21 cellular contexts compared by ENCODE assay signal in genomic region chr15:42329161-42329560, GRCh38. TPM values are rescaled to one million over a fixed set of nuclear protein-coding genes. Genes with fewer than 3 reads are reported as not detected.
DNase-seq lines count a peak whose midpoint lies in the region; ATAC-seq, FAIRE-seq and TF ChIP-seq lines count a peak whose summit lies in the region.
"Had no signal": no experiment of that assay in that cellular context is flagged by ENCODE, and none has a peak within 500 bp of the region (broad histone marks: within the 10 kb centered on the region; RNA-seq: fewer than 3 reads in every experiment).

No MANE protein-coding gene starts in this region.

- H3K4me1 ChIP-seq in gastrocnemius medialis (peaks cover 30 to 36% of the 10 kb centered on the region in 2 donors), osteoblast (ENCODE audit: insufficient read depth, low read length) (no peaks in the 10 kb centered on the region), aorta (ENCODE audit: control insufficient read depth in 1 of 2, insufficient read depth in 2 of 2, low read length in 2 of 2) (no peaks in the 10 kb centered on the region)
- H3K4me1 ChIP-seq: BLaER1 had no signal

- H2AFZ ChIP-seq in osteoblast (ENCODE audit: low read length), result no peak overlapping the region

- peak overlapping the region; percentile 34 for H3K27ac Mint-ChIP-seq in T-helper 17 cell
- H3K27ac Mint-ChIP-seq: CD8-positive, alpha-beta T cell; H9 had no signal

- intact Hi-C loops in gastrocnemius medialis (cut with DNase I; ENCODE audit: low total_unique reads) (no loop called here), aorta (cut with DNase I) (no loop called here)

- H3K9me3 ChIP-seq in T-helper 17 cell (ENCODE audit: control insufficient read depth, low read length, poor library complexity, severe bottlenecking) (no peaks in the 10 kb centered on the region), gastrocnemius medialis (no peaks in the 10 kb centered on the region), osteoblast (ENCODE audit: low read depth, low read length) (no peaks in the 10 kb centered on the region), aorta (ENCODE audit: control insufficient read depth, low read length) (no peaks in the 10 kb centered on the region)

- H3K27me3 ChIP-seq in gastrocnemius medialis, result no peaks in the 10 kb centered on the region
- H3K27me3 ChIP-seq in osteoblast (ENCODE audit: insufficient read depth, low read length), result no peaks in the 10 kb centered on the region
- H3K27me3 ChIP-seq in aorta (ENCODE audit: control insufficient read depth in 1 of 2, insufficient read depth in 2 of 2, low read length in 1 of 2), result no peaks in the 10 kb centered on the region
- H3K27me3 ChIP-seq: BLaER1 had no signal

- ATAC-seq in T-helper 17 cell (no peak), gastrocnemius medialis (no peak), aorta (ENCODE audit: low FRiP score) (no peak)
- ATAC-seq: CD8-positive, alpha-beta T cell had no signal

- H3K79me2 ChIP-seq in osteoblast (ENCODE audit: insufficient read depth, low read length), result no peaks in the 10 kb centered on the region

- H3K4me1 Mint-ChIP-seq in T-helper 17 cell, result no peaks in the 10 kb centered on the region
- H3K4me1 Mint-ChIP-seq: CD14-positive monocyte, H9 had no signal

- no peaks in the 10 kb centered on the region for H4K20me1 ChIP-seq in osteoblast (ENCODE audit: insufficient read depth, low read length)
- H4K20me1 ChIP-seq: BLaER1 had no signal

- H3K36me3 Mint-ChIP-seq in T-helper 17 cell (ENCODE audit: low read depth), result peaks cover 4% of the 10 kb centered on the region

- FAIRE-seq in frontal cortex (lab: Jason Lieb, UNC), result no peak
- FAIRE-seq: G401.6, GM12891, GM19239, H1 had no signal

- WGBS in aorta, 2 donors, result 72 to 76% methylated on average over 2 of the region's 2 CpGs

- H3K27ac ChIP-seq in gastrocnemius medialis, result peak overlapping the region; percentile 84 to 90 (median 87)
- no peak overlapping the region for H3K27ac ChIP-seq in osteoblast (ENCODE audit: low read depth, low read length)
- H3K27ac ChIP-seq in aorta (ENCODE audit: low read depth in 1 of 2, low read length in 2 of 2), result no peak overlapping the region
- H3K27ac ChIP-seq: BLaER1 had no signal

- H3K36me3 ChIP-seq in gastrocnemius medialis (peaks cover 0 to 23% of the 10 kb centered on the region in 2 donors), osteoblast (ENCODE audit: insufficient read depth, low read length) (peaks cover 11% of the 10 kb centered on the region), aorta (ENCODE audit: control insufficient read depth in 1 of 2, insufficient read depth in 2 of 2, low read length in 1 of 2) (peaks cover 4 to 7% of the 10 kb centered on the region in 2 donors)

- TF ChIP-seq CTCF in gastrocnemius medialis (IDR thresholded peaks at IDR 0.05 in 4 of 5, conservative IDR thresholded peaks at IDR 0.05 in 1 of 5) (no peak), osteoblast (IDR thresholded peaks at IDR 0.05; ENCODE audit: extremely low read depth, low read depth, low read length) (no peak)

- TF ChIP-seq POLR2A in gastrocnemius medialis (IDR thresholded peaks at IDR 0.05), result no peak

- DNase-seq in COLO829 (ENCODE audit: low spot score), result peak; percentile 51
- DNase-seq in T-helper 17 cell, result no peak
- DNase-seq in medulla oblongata (ENCODE audit: extremely low spot score), result peak; percentile 10
- DNase-seq in gastrocnemius medialis, result no peak
- no peak for DNase-seq in activated CD4-positive, alpha-beta T cell treated with anti-CD3 and anti-CD28 coated beads for 4 hours
- no peak for DNase-seq in frontal cortex (ENCODE audit: low spot score in 2 of 2)
- DNase-seq in osteoblast (ENCODE audit: insufficient read length, low spot score, missing footprints), result no peak
- DNase-seq in aorta, result no peak
- DNase-seq: 8988T; CD8-positive, alpha-beta T cell; COR-L47; DMS 273 treated with DMSO at 0.1 percent for 48 hours; DMS53; H9 had no signal

- no peak overlapping the region for H3K4me3 Mint-ChIP-seq in T-helper 17 cell
- H3K4me3 Mint-ChIP-seq: CD14-positive monocyte; CD8-positive, alpha-beta T cell; H9 had no signal

- H3K4me2 ChIP-seq in osteoblast (ENCODE audit: insufficient read depth, low read length), result no peak overlapping the region
- H3K4me2 ChIP-seq: BLaER1 had no signal

- in situ Hi-C loops in gastrocnemius medialis (cut with MboI; ENCODE audit: low sequenced_read_pairs in 4 of 4), result no loop called here

- H3K4me3 ChIP-seq in gastrocnemius medialis (no peak overlapping the region), osteoblast (ENCODE audit: insufficient read depth, low read length) (no peak overlapping the region), aorta (ENCODE audit: low read length in 2 of 2) (no peak overlapping the region)
- H3K4me3 ChIP-seq: BLaER1 had no signal

- H3K27me3 Mint-ChIP-seq in T-helper 17 cell, result no peaks in the 10 kb centered on the region

RNA-seq across cellular contexts. Expression of gene CAPN3, which starts 30.1 kb away (rescaled TPM):
- 10 to 100 TPM; 10.6 to 11.6 TPM for total RNA-seq in T-helper 17 cell
- total RNA-seq in gastrocnemius medialis, result 100 to 1,000 TPM in 3 of 4 donors, 10 to 100 TPM in 1; 96.8 to 263 (median 163) TPM
- total RNA-seq in frontal cortex, result 2.0 TPM
- total RNA-seq in osteoblast, result 1.1 and 3.2 TPM in 2 replicates
- 10 to 100 TPM; 15.4 to 22.6 TPM for total RNA-seq in aorta
- polyA plus RNA-seq in aorta, result 100 to 1,000 TPM in 1 of 2 donors, 1 to 10 TPM in 1; 3.3 to 101 TPM
- total RNA-seq: HT-29 had no signal

RNA-seq across cellular contexts. Expression of gene TMEM87A, which starts 55.9 kb away (rescaled TPM):
- total RNA-seq in T-helper 17 cell (10 to 100 TPM; 54.7 to 66.5 TPM), gastrocnemius medialis (10 to 100 TPM; 29.4 to 67.6 (median 37.4) TPM), frontal cortex (68.1 TPM), osteoblast (85.8 and 88.4 TPM in 2 replicates), aorta (10 to 100 TPM; 58.4 to 66.8 TPM)
- 10 to 100 TPM; 21.4 to 38.5 TPM for polyA plus RNA-seq in aorta

RNA-seq across cellular contexts. Expression of gene GANC, which starts 56.2 kb away (rescaled TPM):
- total RNA-seq in T-helper 17 cell (10 to 100 TPM; 30.1 to 30.2 TPM), gastrocnemius medialis (10 to 100 TPM in 2 of 4 donors, 1 to 10 TPM in 2; 5.9 to 26.3 (median 11.9) TPM), frontal cortex (7.7 TPM), osteoblast (21.0 and 24.2 TPM in 2 replicates), aorta (10 to 100 TPM; 51.6 to 61.4 TPM)
- polyA plus RNA-seq in aorta, result 10 to 100 TPM; 14.9 to 27.0 TPM

Comparison
In these comparisons a context has a peak if more than half of its experiments do, and no peak if none do; other contexts are left out.
1. DNase-seq: peak in COLO829 (single experiment) and medulla oblongata (single experiment); none in T-helper 17 cell (0 of 3), gastrocnemius medialis (0 of 2), activated CD4-positive, alpha-beta T cell treated with anti-CD3 and anti-CD28 coated beads for 4 hours (0 of 2), frontal cortex (0 of 2), osteoblast (single experiment) and aorta (0 of 2).
2. H3K27ac ChIP-seq: peak in gastrocnemius medialis (4 of 4); none in osteoblast (single experiment) and aorta (0 of 2).
3. RNA of gene CAPN3, which starts 30.1 kb away (total RNA-seq): 96.8 to 263 TPM in gastrocnemius medialis; 15.4 to 22.6 TPM in aorta, 10.6 to 11.6 TPM in T-helper 17 cell, 2.0 TPM in frontal cortex (single experiment) and 1.1 to 3.2 TPM in osteoblast; every median in the first group is over 4 times any median in the second.